In the genomic region with DNA sequence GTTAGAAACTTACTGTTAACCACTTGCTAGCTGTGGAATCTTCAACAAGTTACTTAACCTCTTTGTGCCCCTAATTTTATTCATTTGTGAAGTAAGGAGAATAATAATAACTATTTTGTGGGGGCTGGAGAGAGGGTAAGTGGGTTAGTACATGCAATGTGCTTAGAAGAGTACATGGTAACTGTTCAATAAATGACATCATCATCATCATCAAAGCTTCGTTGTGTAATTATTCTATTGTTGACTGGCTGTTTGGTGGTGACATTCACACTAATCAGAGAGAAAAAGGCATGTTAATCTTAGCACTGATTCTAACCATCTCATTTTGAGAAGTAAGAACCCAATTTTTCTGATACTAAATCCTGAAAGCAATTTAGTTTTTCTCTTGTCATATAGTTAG, we compare ENCODE assay signal across 23 cellular contexts.
DNase-seq lines count a peak whose midpoint lies in the region; ATAC-seq and TF ChIP-seq lines count a peak whose summit lies in the region.
"Had no signal": no experiment of that assay in that cellular context is flagged by ENCODE, and none has a peak within 500 bp of the region (broad histone marks: within the 10 kb centered on the region; RNA-seq: fewer than 3 reads in every experiment).

No MANE protein-coding gene starts in this region.

- H3K27ac ChIP-seq in breast epithelium: no peak overlapping the region
- H3K27ac ChIP-seq in HUES48 (ENCODE audit: low read depth, low read length): peak overlapping the region; percentile 18
- H3K27ac ChIP-seq: 22Rv1; A549; BLaER1 treated with 17β-estradiol and CSF1 and Interleukin-3, amounts not matched to agents 10 nM and 100 nM; C4-2B had no signal

- peak overlapping the region; percentile 64 for H3K27ac Mint-ChIP-seq in MCF 10A (ENCODE audit: low read depth, unreplicated experiment)
- H3K27ac Mint-ChIP-seq in Calu3 (ENCODE audit: unreplicated experiment): peak overlapping the region; percentile 6
- H3K27ac Mint-ChIP-seq: B cell; CD4-positive, alpha-beta T cell; CD8-positive, alpha-beta T cell had no signal

- TF ChIP-seq CTCF in MCF 10A (IDR thresholded peaks at IDR 0.05; ENCODE audit: unreplicated experiment) (no peak), breast epithelium (IDR thresholded peaks at IDR 0.05) (no peak), Calu3 (IDR thresholded peaks at IDR 0.05; ENCODE audit: unreplicated experiment) (no peak)

- CTCF ChIA-PET in MCF 10A (lab: Yijun Ruan, JAX) (interaction anchor here (1.7 kb wide), 1 partner anchor 9 kb away, joined by 5 read pairs; no protein-coding TSS in a partner anchor), Calu3 (lab: Charles Lee) (no interaction called here)

- H3K27me3 ChIP-seq in breast epithelium: peaks cover 0 to 9% of the 10 kb centered on the region in 2 donors
- no peaks in the 10 kb centered on the region for H3K27me3 ChIP-seq in HUES48 (ENCODE audit: control insufficient read depth, insufficient read depth, low read length)
- H3K27me3 ChIP-seq: BLaER1 treated with 17β-estradiol and CSF1 and Interleukin-3, amounts not matched to agents 10 nM and 100 nM had no signal

- H3K9me3 Mint-ChIP-seq in MCF 10A (ENCODE audit: unreplicated experiment) (no peaks in the 10 kb centered on the region), Calu3 (ENCODE audit: low read depth, unreplicated experiment) (peaks cover 5% of the 10 kb centered on the region)
- H3K9me3 Mint-ChIP-seq: CD4-positive, alpha-beta T cell; CD8-positive, alpha-beta T cell had no signal

- H3K9me3 ChIP-seq in breast epithelium (no peaks in the 10 kb centered on the region), HUES48 (ENCODE audit: control insufficient read depth, insufficient read depth, low read length) (no peaks in the 10 kb centered on the region)
- H3K9me3 ChIP-seq: A549; BLaER1 treated with 17β-estradiol and CSF1 and Interleukin-3, amounts not matched to agents 10 nM and 100 nM had no signal

- no peak for TF ChIP-seq POLR2A in breast epithelium (IDR thresholded peaks at IDR 0.05)

- H3K4me3 ChIP-seq in breast epithelium: no peak overlapping the region
- H3K4me3 ChIP-seq in HUES48 (ENCODE audit: low read depth, low read length): no peak overlapping the region
- H3K4me3 ChIP-seq: A549; BLaER1 treated with 17β-estradiol and CSF1 and Interleukin-3, amounts not matched to agents 10 nM and 100 nM; GM12878 had no signal

- H3K4me1 ChIP-seq in breast epithelium (no peaks in the 10 kb centered on the region), HUES48 (ENCODE audit: control insufficient read depth, insufficient read depth, low read length) (peaks cover 16% of the 10 kb centered on the region)
- H3K4me1 ChIP-seq: A549 had no signal

- no peaks in the 10 kb centered on the region for H3K36me3 Mint-ChIP-seq in MCF 10A (ENCODE audit: insufficient read depth, unreplicated experiment)
- no peaks in the 10 kb centered on the region for H3K36me3 Mint-ChIP-seq in Calu3 (ENCODE audit: insufficient read depth, unreplicated experiment)
- H3K36me3 Mint-ChIP-seq: CD8-positive, alpha-beta T cell had no signal

- H3K27me3 Mint-ChIP-seq in MCF 10A (ENCODE audit: insufficient read depth, unreplicated experiment) (no peaks in the 10 kb centered on the region), Calu3 (ENCODE audit: unreplicated experiment) (no peaks in the 10 kb centered on the region)
- H3K27me3 Mint-ChIP-seq: B cell had no signal

- H3K36me3 ChIP-seq in breast epithelium (no peaks in the 10 kb centered on the region), HUES48 (ENCODE audit: control insufficient read depth, insufficient read depth, low read length) (no peaks in the 10 kb centered on the region)
- H3K36me3 ChIP-seq: BLaER1 treated with 17β-estradiol and CSF1 and Interleukin-3, amounts not matched to agents 10 nM and 100 nM had no signal

- DNase-seq in MCF 10A (ENCODE audit: unreplicated experiment) (no peak), breast epithelium (ENCODE audit: low spot score in 2 of 2) (no peak), Calu3 (no peak), left cardiac atrium (no peak)
- DNase-seq: AML-193; Caco-2; CD4-positive, alpha-beta T cell; CD8-positive, alpha-beta T cell; DMS 273 treated with DMSO at 0.1 percent for 48 hours; DMS153; DMS53; DMS79; DND-41; EL; GDM1 had no signal

- no peak for ATAC-seq in HG03135 (IDR thresholded peaks at IDR 0.05; ENCODE audit: unreplicated experiment)
- ATAC-seq in left cardiac atrium: no peak
- ATAC-seq: A549; CD8-positive, alpha-beta T cell; GM12878 had no signal

- H3K4me3 Mint-ChIP-seq in MCF 10A (ENCODE audit: unreplicated experiment) (no peak overlapping the region), Calu3 (ENCODE audit: low read depth, unreplicated experiment) (no peak overlapping the region)
- H3K4me3 Mint-ChIP-seq: B cell; CD4-positive, alpha-beta T cell; CD8-positive, alpha-beta T cell had no signal

- BruUV-seq in MCF 10A (replicated peaks; lab: Mats Ljungman, UMichigan): no TSS peak
- BruUV-seq in Calu3 (replicated peaks; lab: Mats Ljungman, UMichigan): no TSS peak

- no peak overlapping the region for H3K9ac ChIP-seq in HUES48 (ENCODE audit: low read depth, low read length)
- H3K9ac ChIP-seq: BLaER1 treated with 17β-estradiol and CSF1 and Interleukin-3, amounts not matched to agents 10 nM and 100 nM had no signal

- POLR2A ChIA-PET in MCF 10A (lab: Yijun Ruan, JAX): no interaction called here

- intact Hi-C loops in MCF 10A (cut with micrococcal nuclease) (no loop called here), breast epithelium (cut with DNase I; ENCODE audit: low total_unique reads) (no loop called here), Calu3 (cut with micrococcal nuclease; ENCODE audit: unreplicated experiment) (no loop called here), left cardiac atrium (cut with DNase I) (no loop called here)

- peaks cover 11% of the 10 kb centered on the region for H3K4me1 Mint-ChIP-seq in MCF 10A (ENCODE audit: insufficient read depth, unreplicated experiment)
- peaks cover 22% of the 10 kb centered on the region for H3K4me1 Mint-ChIP-seq in Calu3 (ENCODE audit: low read depth, unreplicated experiment)
- H3K4me1 Mint-ChIP-seq: B cell had no signal
